In genomic region chr1:150214099-150214756, GRCh38 we compare ENCODE assay signal across 11 cellular contexts. TPM values are rescaled to one million over a fixed set of nuclear protein-coding genes. Genes with fewer than 3 reads are reported as not detected.
DNase-seq lines count a peak whose midpoint lies in the region; ATAC-seq and TF ChIP-seq lines count a peak whose summit lies in the region.
"Not testable (repeated sequence)": the region's sequence is repeated elsewhere in the genome, so short reads cannot be mapped to it uniquely, and the experiment has no call there.
"Had no signal": no experiment of that assay in that cellular context is flagged by ENCODE, and none has a peak within 500 bp of the region (broad histone marks: within the 10 kb centered on the region; RNA-seq: fewer than 3 reads in every experiment).

No MANE protein-coding gene starts in this region.

- H3K9ac ChIP-seq in ES-I3 (ENCODE audit: low read depth, low read length) = peak overlapping the region; percentile 77
- H3K9ac ChIP-seq in mesendoderm (ENCODE audit: low read length) = peak overlapping the region; percentile 57
- H3K9ac ChIP-seq in rectal smooth muscle tissue (ENCODE audit: low read length) = peak overlapping the region; percentile 11

- not testable (repeated sequence) for H3K4ac ChIP-seq in mesendoderm (ENCODE audit: low read depth, low read length)

- H4K5ac ChIP-seq in mesendoderm (ENCODE audit: low read length) = not testable (repeated sequence)

- not testable (repeated sequence) for H3K79me1 ChIP-seq in mesendoderm (ENCODE audit: low read length)

- H2BK120ac ChIP-seq in mesendoderm (ENCODE audit: low read depth, low read length) = not testable (repeated sequence)

- peak overlapping the region; percentile 27 for H3K56ac ChIP-seq in mesendoderm (ENCODE audit: low read length)

- H2BK15ac ChIP-seq in mesendoderm (replicated peaks; ENCODE audit: low read depth) = not testable (repeated sequence)

- H3K4me3 Mint-ChIP-seq in activated CD8-positive, alpha-beta memory T cell treated with anti-CD3 and anti-CD28 coated beads, Interleukin-2, amount 10 ng/mL, durations not matched to agents 7 days and 5 days = peak overlapping the region; percentile 81
- peak overlapping the region; percentile 92 for H3K4me3 Mint-ChIP-seq in type B pancreatic cell

- CTCF ChIA-PET in activated CD8-positive, alpha-beta memory T cell treated with anti-CD3 and anti-CD28 coated beads, Interleukin-2, amount 10 ng/mL, durations not matched to agents 7 days and 5 days (lab: Charles Lee) = interaction anchor here (1.0 to 1.8 kb wide), 2 partner anchors 42 to 252 kb away, joined by 4 to 8 read pairs; no protein-coding TSS in a partner anchor

- not testable (repeated sequence) for H3K9me3 Mint-ChIP-seq in activated CD8-positive, alpha-beta memory T cell treated with anti-CD3 and anti-CD28 coated beads, Interleukin-2, amount 10 ng/mL, durations not matched to agents 7 days and 5 days (ENCODE audit: low read depth); type B pancreatic cell

- H3K23ac ChIP-seq in mesendoderm (ENCODE audit: low read length) = not testable (repeated sequence)

- H3K4me2 ChIP-seq in mesendoderm (ENCODE audit: low read length) = not testable (repeated sequence)

- H3K27ac Mint-ChIP-seq in activated CD8-positive, alpha-beta memory T cell treated with anti-CD3 and anti-CD28 coated beads, Interleukin-2, amount 10 ng/mL, durations not matched to agents 7 days and 5 days = peak overlapping the region; percentile 98
- peak overlapping the region; percentile 93 for H3K27ac Mint-ChIP-seq in type B pancreatic cell

- peak overlapping the region; percentile 93 for H4K8ac ChIP-seq in mesendoderm (ENCODE audit: low read depth, low read length)

- not testable (repeated sequence) for H3K36me3 ChIP-seq in ES-I3 (ENCODE audit: insufficient read depth, low read length); gastroesophageal sphincter; mesendoderm (ENCODE audit: control insufficient read depth, insufficient read depth, low read length); rectal smooth muscle tissue (ENCODE audit: control insufficient read depth, insufficient read depth, low read length)

- H3K36me3 Mint-ChIP-seq in activated CD8-positive, alpha-beta memory T cell treated with anti-CD3 and anti-CD28 coated beads, Interleukin-2, amount 10 ng/mL, durations not matched to agents 7 days and 5 days; type B pancreatic cell: not testable (repeated sequence)

- ATAC-seq in activated CD8-positive, alpha-beta memory T cell treated with anti-CD3 and anti-CD28 coated beads, Interleukin-2, amount 10 ng/mL, durations not matched to agents 7 days and 5 days; gastroesophageal sphincter: not testable (repeated sequence)

- 35 to 68% methylated on average over 5 to 18 of the region's 18 CpGs for WGBS in gastroesophageal sphincter (ENCODE audit: low coverage in 1 of 2), 2 donors
- WGBS in mesendoderm (ENCODE audit: extremely low coverage, insufficient coverage, low lambda C conversion rate) = no CpG with 5 or more reads among the region's 18 CpGs

- peak overlapping the region; percentile 39 to 45 for H3K4me3 ChIP-seq in cardiac fibroblast (replicated peaks in 1 of 2; ENCODE audit: low read depth in 2 of 2, low read length in 2 of 2)
- H3K4me3 ChIP-seq in gastroesophageal sphincter = peak overlapping the region; percentile 54 to 92
- H3K4me3 ChIP-seq in mesendoderm (ENCODE audit: low read length) = not testable (repeated sequence)
- H3K4me3 ChIP-seq in rectal smooth muscle tissue (ENCODE audit: low read length) = peak overlapping the region; percentile 65

- not testable (repeated sequence) for H2AK5ac ChIP-seq in mesendoderm (ENCODE audit: low read length)

- H3K9me3 ChIP-seq in ES-I3 (ENCODE audit: control insufficient read depth, insufficient read depth, low read length); gastroesophageal sphincter: not testable (repeated sequence)

- TF ChIP-seq POLR2A in gastroesophageal sphincter (IDR thresholded peaks at IDR 0.05) = not testable (repeated sequence)

- H3K4me1 ChIP-seq in ES-I3 (ENCODE audit: insufficient read depth, low read length); mesendoderm (ENCODE audit: control insufficient read depth, low read depth, low read length); rectal smooth muscle tissue (ENCODE audit: control insufficient read depth, insufficient read depth, low read length): not testable (repeated sequence)
- peaks cover 0 to 13% (median 0%) of the 10 kb centered on the region in 3 donors for H3K4me1 ChIP-seq in gastroesophageal sphincter

- DNase-seq in NOMO-1 treated with DMSO at 0.1 percent for 48 hours (lab: John Stamatoyannopoulos, UW; ENCODE audit: unreplicated experiment) (peak; percentile 49), mesendoderm (peak; percentile 3)
- DNase-seq in activated CD8-positive, alpha-beta memory T cell treated with anti-CD3 and anti-CD28 coated beads, Interleukin-2, amount 10 ng/mL, durations not matched to agents 7 days and 5 days; cardiac fibroblast (ENCODE audit: low read depth in 2 of 2); type B pancreatic cell (ENCODE audit: extremely low spot score, unreplicated experiment): not testable (repeated sequence)

- H3K27me3 Mint-ChIP-seq in activated CD8-positive, alpha-beta memory T cell treated with anti-CD3 and anti-CD28 coated beads, Interleukin-2, amount 10 ng/mL, durations not matched to agents 7 days and 5 days; type B pancreatic cell: not testable (repeated sequence)

- not testable (repeated sequence) for TF ChIP-seq EP300 in gastroesophageal sphincter (IDR thresholded peaks at IDR 0.05)

- not testable (repeated sequence) for H2BK5ac ChIP-seq in mesendoderm (ENCODE audit: low read length)

- TF ChIP-seq CTCF in cardiac fibroblast (IDR thresholded peaks at IDR 0.05; ENCODE audit: low read depth, low read length); gastroesophageal sphincter (IDR thresholded peaks at IDR 0.05): not testable (repeated sequence)
- peak; percentile 1 for TF ChIP-seq CTCF in type B pancreatic cell (conservative IDR thresholded peaks at IDR 0.05)

- H3K18ac ChIP-seq in mesendoderm (ENCODE audit: low read length) = not testable (repeated sequence)

- not testable (repeated sequence) for H3K79me2 ChIP-seq in mesendoderm (ENCODE audit: control insufficient read depth, insufficient read depth, low read length)

- H3K27me3 ChIP-seq in gastroesophageal sphincter; mesendoderm (ENCODE audit: insufficient read depth, low read length, poor library complexity); rectal smooth muscle tissue (ENCODE audit: control insufficient read depth, insufficient read depth, low read length): not testable (repeated sequence)

- peaks cover 21% of the 10 kb centered on the region for H3K4me1 Mint-ChIP-seq in activated CD8-positive, alpha-beta memory T cell treated with anti-CD3 and anti-CD28 coated beads, Interleukin-2, amount 10 ng/mL, durations not matched to agents 7 days and 5 days
- H3K4me1 Mint-ChIP-seq in type B pancreatic cell (ENCODE audit: unreplicated experiment) = peaks cover 12% of the 10 kb centered on the region

- H3K27ac ChIP-seq in gastroesophageal sphincter (peak overlapping the region; percentile 73 to 93 (median 82)), rectal smooth muscle tissue (ENCODE audit: low read depth, low read length) (peak overlapping the region; percentile 91)
- H3K27ac ChIP-seq in mesendoderm (ENCODE audit: low read depth, low read length) = not testable (repeated sequence)

RNA-seq across cellular contexts. Expression of gene ANP32E, which starts 21.7 kb away (rescaled TPM):
- 100 to 1,000 TPM; 130 to 173 TPM for total RNA-seq in activated CD8-positive, alpha-beta memory T cell treated with anti-CD3 and anti-CD28 coated beads, Interleukin-2, amount 10 ng/mL, durations not matched to agents 7 days and 5 days
- total RNA-seq in gastroesophageal sphincter (10 to 100 TPM; 14.8 to 25.1 (median 21.6) TPM), type B pancreatic cell (ENCODE audit: low replicate concordance) (26.8 and 71.9 TPM in 2 replicates)
- polyA plus RNA-seq in mesendoderm (2013, experiment 1 of 2) = 111 TPM
- polyA plus RNA-seq in mesendoderm (2013, experiment 2 of 2) = 116 TPM

RNA-seq across cellular contexts. Expression of gene CA14, which starts 43.3 kb away (rescaled TPM):
- not detected for total RNA-seq in activated CD8-positive, alpha-beta memory T cell treated with anti-CD3 and anti-CD28 coated beads, Interleukin-2, amount 10 ng/mL, durations not matched to agents 7 days and 5 days
- total RNA-seq in gastroesophageal sphincter = 1 to 10 TPM in 1 of 4 donors, under 1 TPM in 3; 0.54 to 1.5 (median 0.78) TPM
- 14.7 TPM for polyA plus RNA-seq in mesendoderm (2013, experiment 1 of 2)
- 13.5 TPM for polyA plus RNA-seq in mesendoderm (2013, experiment 2 of 2)
- 0.43 and 42.9 TPM in 2 replicates for total RNA-seq in type B pancreatic cell (ENCODE audit: low replicate concordance)
- total RNA-seq: H4, HT1080, lung microvascular endothelial cell had no signal

RNA-seq across cellular contexts. Expression of gene APH1A, which starts 54.6 kb away (rescaled TPM):
- 100 to 1,000 TPM; 122 to 142 TPM for total RNA-seq in activated CD8-positive, alpha-beta memory T cell treated with anti-CD3 and anti-CD28 coated beads, Interleukin-2, amount 10 ng/mL, durations not matched to agents 7 days and 5 days
- total RNA-seq in gastroesophageal sphincter (10 to 100 TPM; 40.3 to 68.9 (median 49.5) TPM), type B pancreatic cell (ENCODE audit: low replicate concordance) (148 and 174 TPM in 2 replicates)
- 55.8 TPM for polyA plus RNA-seq in mesendoderm (2013, experiment 1 of 2)
- 54.2 TPM for polyA plus RNA-seq in mesendoderm (2013, experiment 2 of 2)

RNA-seq across cellular contexts. Expression of gene C1orf54, which starts 58.4 kb away (rescaled TPM):
- total RNA-seq in activated CD8-positive, alpha-beta memory T cell treated with anti-CD3 and anti-CD28 coated beads, Interleukin-2, amount 10 ng/mL, durations not matched to agents 7 days and 5 days = 1 to 10 TPM in 1 of 2 experiments, under 1 TPM in 1; 0.40 to 1.8 TPM
- total RNA-seq in gastroesophageal sphincter = 10 to 100 TPM in 3 of 4 donors, 1 to 10 TPM in 1; 5.2 to 37.7 (median 16.2) TPM
- polyA plus RNA-seq in mesendoderm (2013, experiment 1 of 2) = 13.3 TPM
- polyA plus RNA-seq in mesendoderm (2013, experiment 2 of 2) = 12.9 TPM
- total RNA-seq in type B pancreatic cell (ENCODE audit: low replicate concordance) = 3.8 and 29.6 TPM in 2 replicates

Comparison
In these comparisons a context has a peak if more than half of its experiments do, and no peak if none do; other contexts are left out.
1. H3K9ac ChIP-seq: peak in every context shown above with its lines; median percentile 77 in ES-I3; 57 in mesendoderm; 11 in rectal smooth muscle tissue.